Comparison of ENCODE assay signal across 15 cellular contexts in genomic region chr16:48395375-48395774, GRCh38.
"Had no signal": no experiment of that assay in that cellular context is flagged by ENCODE, and none has a peak within 500 bp of the region (broad histone marks: within the 10 kb centered on the region; RNA-seq: fewer than 3 reads in every experiment).

No MANE protein-coding gene starts in this region.

- FAIRE-seq: bronchial epithelial cell, pancreas had no signal

- H3K4me3 Mint-ChIP-seq: activated naive CD8-positive, alpha-beta T cell; stimulated activated memory B cell treated with anti-CD40 and anti-IgM and Interleukin-4, amounts not matched to agents 10 μg/mL and 1 μg/mL and 100 μg/mL, for 72 hours had no signal

- H3K4me3 ChIP-seq: esophagus muscularis mucosa, gastroesophageal sphincter, heart right ventricle, pancreas, spleen, thoracic aorta had no signal

- H3K4me1 Mint-ChIP-seq: naive B cell; stimulated activated memory B cell treated with anti-CD40 and anti-IgM and Interleukin-4, amounts not matched to agents 10 μg/mL and 1 μg/mL and 100 μg/mL, for 72 hours had no signal

- H3K9me3 ChIP-seq: esophagus muscularis mucosa, gastroesophageal sphincter, heart right ventricle, pancreas, spleen, thoracic aorta had no signal

- ATAC-seq: activated CD4-positive, CD25-positive, alpha-beta regulatory T cell treated with anti-CD3 and anti-CD28 coated beads, Interleukin-2, amount 50 U/mL, for 24 hours; gastroesophageal sphincter; stimulated activated memory B cell treated with anti-CD40 and anti-IgM and Interleukin-4, amounts not matched to agents 10 μg/mL and 1 μg/mL and 100 μg/mL, for 72 hours had no signal

- H3K27ac Mint-ChIP-seq: activated naive CD8-positive, alpha-beta T cell; naive B cell; stimulated activated memory B cell treated with anti-CD40 and anti-IgM and Interleukin-4, amounts not matched to agents 10 μg/mL and 1 μg/mL and 100 μg/mL, for 72 hours had no signal

- H3K9me3 Mint-ChIP-seq: naive B cell; stimulated activated memory B cell treated with anti-CD40 and anti-IgM and Interleukin-4, amounts not matched to agents 10 μg/mL and 1 μg/mL and 100 μg/mL, for 72 hours had no signal

- H3K36me3 Mint-ChIP-seq: activated naive CD8-positive, alpha-beta T cell; naive B cell; stimulated activated memory B cell treated with anti-CD40 and anti-IgM and Interleukin-4, amounts not matched to agents 10 μg/mL and 1 μg/mL and 100 μg/mL, for 72 hours had no signal

- H3K27me3 ChIP-seq: esophagus muscularis mucosa, gastroesophageal sphincter, heart right ventricle, pancreas, spleen had no signal

- DNase-seq: activated CD4-positive, alpha-beta T cell treated with anti-CD3 and anti-CD28 coated beads, Interleukin-2, amount 50 U/mL, for 1 hour; activated CD8-positive, alpha-beta memory T cell treated with anti-CD3 and anti-CD28 coated beads for 24 hours; effector memory CD4-positive, alpha-beta T cell; heart right ventricle; naive B cell; pancreas; spleen; stimulated activated CD4-positive, alpha-beta T cell treated with anti-CD3 and anti-CD28 coated beads, Interleukin-4, amount 100 ng/mL, for 4 hours had no signal

- H3K27me3 Mint-ChIP-seq: activated naive CD8-positive, alpha-beta T cell; naive B cell; stimulated activated memory B cell treated with anti-CD40 and anti-IgM and Interleukin-4, amounts not matched to agents 10 μg/mL and 1 μg/mL and 100 μg/mL, for 72 hours had no signal

- H3K4me1 ChIP-seq: esophagus muscularis mucosa, gastroesophageal sphincter, heart right ventricle, pancreas, spleen had no signal

- H3K36me3 ChIP-seq: esophagus muscularis mucosa, gastroesophageal sphincter, heart right ventricle, pancreas, spleen, thoracic aorta had no signal

- H3K27ac ChIP-seq: heart right ventricle, pancreas, spleen, thoracic aorta had no signal
